ENCODE assay signal across 8 cellular contexts in genomic region chr1:211675230-211676105, GRCh38. TPM values are rescaled to one million over a fixed set of nuclear protein-coding genes. Genes with fewer than 3 reads are reported as not detected.
DNase-seq lines count a peak whose midpoint lies in the region; ATAC-seq, FAIRE-seq and TF ChIP-seq lines count a peak whose summit lies in the region.

NEK2 (minus strand) TSS chr1:211675621; CDS start chr1:211675479, 142 bp downstream.

- peak; percentile 15 for FAIRE-seq in H54 (lab: Jason Lieb, UNC)

- intact Hi-C loops in activated T-helper 2 cell treated with anti-CD3 and anti-CD28 coated beads, Interferon-gamma antibody, Interleukin-2, Interleukin-4, amounts not matched to agents 10 μg/mL and 5 μg/mL and 100 μg/mL, durations not matched to agents 14 hours and 24 hours and 36 hours (cut with micrococcal nuclease): loop anchor here (2.0 kb wide), 1 partner anchor 97 kb away; the partner anchor contains the start of gene SLC30A1

- peaks cover 2% of the 10 kb centered on the region for H3K27me3 Mint-ChIP-seq in activated T-helper 2 cell treated with anti-CD3 and anti-CD28 coated beads, Interferon-gamma antibody, Interleukin-2, Interleukin-4, amounts not matched to agents 10 μg/mL and 5 μg/mL and 100 μg/mL, durations not matched to agents 14 hours and 24 hours and 36 hours (ENCODE audit: low read depth)
- no peaks in the 10 kb centered on the region for H3K27me3 Mint-ChIP-seq in stimulated activated naive CD8-positive, alpha-beta T cell treated with anti-CD3 and anti-CD28 coated beads, Interleukin-15, amount 100 ng/mL, for 72 hours

- peak within 1 kb of the TSS; percentile 82 for H3K4me3 ChIP-seq in neural cell (ENCODE audit: low read length)

- peak; percentile 18 for TF ChIP-seq EP300 in neural cell (conservative IDR thresholded peaks at IDR 0.05; ENCODE audit: poor library complexity, severe bottlenecking)

- peak within 1 kb of the TSS; percentile 80 for H3K4me2 ChIP-seq in neural cell (ENCODE audit: low read length)

- H3K4me3 Mint-ChIP-seq in activated T-helper 2 cell treated with anti-CD3 and anti-CD28 coated beads, Interferon-gamma antibody, Interleukin-2, Interleukin-4, amounts not matched to agents 10 μg/mL and 5 μg/mL and 100 μg/mL, durations not matched to agents 14 hours and 24 hours and 36 hours (ENCODE audit: low read depth): peak within 1 kb of the TSS; percentile 95
- peak within 1 kb of the TSS; percentile 90 to 93 for H3K4me3 Mint-ChIP-seq in stimulated activated naive CD8-positive, alpha-beta T cell treated with anti-CD3 and anti-CD28 coated beads, Interleukin-15, amount 100 ng/mL, for 72 hours

- TF ChIP-seq CTCF in neural cell (IDR thresholded peaks at IDR 0.05; ENCODE audit: poor library complexity, severe bottlenecking): peak; percentile 17

- no peak within 1 kb of the TSS for H3K27ac ChIP-seq in neural cell (ENCODE audit: low read length)

- no peaks in the 10 kb centered on the region for H3K79me2 ChIP-seq in neural cell (replicated peaks; ENCODE audit: insufficient read depth, low read length)

- peak within 1 kb of the TSS; percentile 73 for H2AFZ ChIP-seq in neural cell (ENCODE audit: low read depth, low read length)

- H3K9me2 ChIP-seq in neural cell (ENCODE audit: insufficient read depth, low read length): no peaks in the 10 kb centered on the region

- H3K36me3 Mint-ChIP-seq in activated T-helper 2 cell treated with anti-CD3 and anti-CD28 coated beads, Interferon-gamma antibody, Interleukin-2, Interleukin-4, amounts not matched to agents 10 μg/mL and 5 μg/mL and 100 μg/mL, durations not matched to agents 14 hours and 24 hours and 36 hours (ENCODE audit: low read depth): peaks cover 34% of the 10 kb centered on the region

- H3K36me3 ChIP-seq in ES-I3 (ENCODE audit: insufficient read depth, low read length) (peaks cover 7% of the 10 kb centered on the region; the same call in 1 of the 2 replicates), neural cell (ENCODE audit: insufficient read depth, low read length) (no peaks in the 10 kb centered on the region)

- H3K9me3 Mint-ChIP-seq in activated T-helper 2 cell treated with anti-CD3 and anti-CD28 coated beads, Interferon-gamma antibody, Interleukin-2, Interleukin-4, amounts not matched to agents 10 μg/mL and 5 μg/mL and 100 μg/mL, durations not matched to agents 14 hours and 24 hours and 36 hours: no peaks in the 10 kb centered on the region
- no peaks in the 10 kb centered on the region for H3K9me3 Mint-ChIP-seq in stimulated activated naive CD8-positive, alpha-beta T cell treated with anti-CD3 and anti-CD28 coated beads, Interleukin-15, amount 100 ng/mL, for 72 hours

- H3K9me3 ChIP-seq in ES-I3 (ENCODE audit: control insufficient read depth, insufficient read depth, low read length) (no peaks in the 10 kb centered on the region), neural cell (ENCODE audit: low read length) (no peaks in the 10 kb centered on the region)

- H3K9ac ChIP-seq in ES-I3 (ENCODE audit: low read depth, low read length) (peak within 1 kb of the TSS; percentile 75), neural cell (ENCODE audit: low read length) (peak within 1 kb of the TSS; percentile 29)

- no peaks in the 10 kb centered on the region for H4K20me1 ChIP-seq in neural cell (ENCODE audit: insufficient read depth)

- TF ChIP-seq RAD21 in neural cell (conservative IDR thresholded peaks at IDR 0.05): peak; percentile 27

- H3K4me1 Mint-ChIP-seq in activated T-helper 2 cell treated with anti-CD3 and anti-CD28 coated beads, Interferon-gamma antibody, Interleukin-2, Interleukin-4, amounts not matched to agents 10 μg/mL and 5 μg/mL and 100 μg/mL, durations not matched to agents 14 hours and 24 hours and 36 hours (ENCODE audit: low read depth): peaks cover 35% of the 10 kb centered on the region
- H3K4me1 Mint-ChIP-seq in stimulated activated naive CD8-positive, alpha-beta T cell treated with anti-CD3 and anti-CD28 coated beads, Interleukin-15, amount 100 ng/mL, for 72 hours: peaks cover 17% of the 10 kb centered on the region

- H3K27me3 ChIP-seq in neural cell (ENCODE audit: insufficient read depth, low read depth, low read length): no peaks in the 10 kb centered on the region

- DNase-seq in H54 (ENCODE audit: insufficient read length, low spot score) (peak; percentile 90), LoVo (ENCODE audit: low spot score) (peak; percentile 95), fibroblast of the conjunctiva (ENCODE audit: low read depth) (peak; percentile 79)
- peak; percentile 89 for DNase-seq in activated T-helper 2 cell treated with anti-CD3 and anti-CD28 coated beads, Interferon-gamma antibody, Interleukin-2, Interleukin-4, amounts not matched to agents 10 μg/mL and 5 μg/mL and 100 μg/mL, durations not matched to agents 14 hours and 24 hours and 36 hours (ENCODE audit: low spot score)
- peak; percentile 68 to 83 for DNase-seq in stimulated activated naive CD8-positive, alpha-beta T cell treated with anti-CD3 and anti-CD28 coated beads, Interleukin-15, amount 100 ng/mL, for 72 hours

- H3F3A ChIP-seq in neural cell (ENCODE audit: insufficient read depth, low read length, poor library complexity, severe bottlenecking): no peaks in the 10 kb centered on the region

- peak within 1 kb of the TSS; percentile 82 for H3K27ac Mint-ChIP-seq in activated T-helper 2 cell treated with anti-CD3 and anti-CD28 coated beads, Interferon-gamma antibody, Interleukin-2, Interleukin-4, amounts not matched to agents 10 μg/mL and 5 μg/mL and 100 μg/mL, durations not matched to agents 14 hours and 24 hours and 36 hours
- H3K27ac Mint-ChIP-seq in stimulated activated naive CD8-positive, alpha-beta T cell treated with anti-CD3 and anti-CD28 coated beads, Interleukin-15, amount 100 ng/mL, for 72 hours: peak within 1 kb of the TSS; percentile 86 to 94

- TF ChIP-seq POLR2A in H54 (IDR thresholded peaks at IDR 0.05; ENCODE audit: low read depth, low read length): peak; percentile 73
- TF ChIP-seq POLR2A in Raji (IDR thresholded peaks at IDR 0.05; ENCODE audit: insufficient read depth, low read depth, low read length): peak; percentile 86

- H3K4me1 ChIP-seq in ES-I3 (ENCODE audit: insufficient read depth, low read length): peaks cover 6% of the 10 kb centered on the region

- peak; percentile 97 for ATAC-seq in stimulated activated naive CD8-positive, alpha-beta T cell treated with anti-CD3 and anti-CD28 coated beads, Interleukin-15, amount 100 ng/mL, for 72 hours

TF ChIP-seq in neural cell, 6 proteins besides CTCF, POLR2A, EP300 and RAD21:
- TF ChIP-seq MXI1 (conservative IDR thresholded peaks at IDR 0.05; ENCODE audit: poor library complexity, severe bottlenecking): peak; percentile 99
- peak; percentile 58 for TF ChIP-seq POLR2AphosphoS5 (IDR thresholded peaks at IDR 0.05)
- no peak for TF ChIP-seq REST (IDR thresholded peaks at IDR 0.05; ENCODE audit: borderline replicate concordance)
- no peak for TF ChIP-seq EZH2 (IDR thresholded peaks at IDR 0.05; ENCODE audit: borderline replicate concordance, insufficient read depth, low read length, poor library complexity, severe bottlenecking)
- TF ChIP-seq SMC3 (conservative IDR thresholded peaks at IDR 0.05; ENCODE audit: poor library complexity): no peak
- no peak for TF ChIP-seq TAF1 (IDR thresholded peaks at IDR 0.05; ENCODE audit: low read depth)

RNA-seq across cellular contexts. Expression of gene NEK2, which starts in this region (rescaled TPM):
- total RNA-seq in activated T-helper 2 cell treated with anti-CD3 and anti-CD28 coated beads, Interferon-gamma antibody, Interleukin-2, Interleukin-4, amounts not matched to agents 10 μg/mL and 5 μg/mL and 100 μg/mL, durations not matched to agents 14 hours and 24 hours and 36 hours: 21.8 and 24.1 TPM in 2 replicates
- polyA plus RNA-seq in neural cell: 0.98 and 1.1 TPM in 2 replicates
- polyA minus RNA-seq in neural cell: 0.97 and 1.3 TPM in 2 replicates
